8 cellular contexts compared by ENCODE assay signal in the genomic region with DNA sequence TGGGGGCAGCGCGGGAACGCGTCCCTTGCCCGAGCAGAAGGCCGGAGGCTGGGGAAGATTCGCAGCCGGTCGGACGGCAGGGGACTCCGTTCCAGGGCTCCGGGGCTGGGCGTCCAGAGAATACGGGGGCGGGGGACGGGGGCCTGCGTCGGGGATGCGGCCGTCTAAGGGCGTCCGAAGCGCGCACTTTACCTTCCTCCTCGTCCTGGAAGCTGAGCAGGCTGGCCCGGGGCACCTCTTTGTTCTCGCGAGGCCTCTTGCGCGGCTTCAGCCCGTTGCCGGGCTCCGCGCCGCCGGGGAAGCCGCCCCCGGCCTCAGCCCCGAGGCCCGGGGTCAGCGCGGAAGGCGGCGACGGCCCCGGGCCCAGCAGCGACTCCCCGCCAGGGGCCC. TPM values are rescaled to one million over a fixed set of nuclear protein-coding genes. Genes with fewer than 3 reads are reported as not detected.
DNase-seq lines count a peak whose midpoint lies in the region; ATAC-seq and TF ChIP-seq lines count a peak whose summit lies in the region.

No MANE protein-coding gene starts in this region.

- H3K4me3 Mint-ChIP-seq in CD8-positive, alpha-beta memory T cell = peak overlapping the region; percentile 93 to 99 (median 97)

- H3K4me1 ChIP-seq in CD8-positive, alpha-beta memory T cell (ENCODE audit: insufficient read depth, low read length) = peaks cover 46% of the 10 kb centered on the region
- H3K4me1 ChIP-seq in adipocyte (ENCODE audit: control insufficient read depth, insufficient read depth, low read length) = peaks cover 30% of the 10 kb centered on the region
- H3K4me1 ChIP-seq in right atrium auricular region = peaks cover 0 to 31% of the 10 kb centered on the region in 2 donors

- H3K4me3 ChIP-seq in CD8-positive, alpha-beta memory T cell (ENCODE audit: low read length) = peak overlapping the region; percentile 71
- H3K4me3 ChIP-seq in adipocyte (ENCODE audit: low read length) (peak overlapping the region; percentile 93), right atrium auricular region (peak overlapping the region; percentile 84 to 85)

- H3K27ac Mint-ChIP-seq in CD8-positive, alpha-beta memory T cell = peak overlapping the region; percentile 82 to 98 (median 94)

- ATAC-seq in GM19043 (IDR thresholded peaks at IDR 0.05; ENCODE audit: low read depth, unreplicated experiment) (peak; percentile 32), HG03175 (IDR thresholded peaks at IDR 0.05; ENCODE audit: unreplicated experiment) (peak; percentile 50), sciatic nerve (peak; percentile 8)

- H3K36me3 Mint-ChIP-seq in CD8-positive, alpha-beta memory T cell = peaks cover 4 to 41% (median 10%) of the 10 kb centered on the region in 3 donors

- TF ChIP-seq CTCF in right atrium auricular region (IDR thresholded peaks at IDR 0.05) = no peak

- H3K9ac ChIP-seq in adipocyte (ENCODE audit: low read length) = peak overlapping the region; percentile 91

- H3K27me3 ChIP-seq in CD8-positive, alpha-beta memory T cell (ENCODE audit: insufficient read depth, low read length, poor library complexity, severe bottlenecking) = no peaks in the 10 kb centered on the region
- H3K27me3 ChIP-seq in adipocyte (replicated peaks; ENCODE audit: control insufficient read depth, insufficient read depth, low read length) = no peaks in the 10 kb centered on the region
- H3K27me3 ChIP-seq in right atrium auricular region = no peaks in the 10 kb centered on the region

- POLR2A ChIA-PET in CD8-positive, alpha-beta memory T cell (lab: Charles Lee) = interaction anchor here (0.6 to 2.5 kb wide), 14 partner anchors 20 to 771 kb away, joined by 3 to 21 read pairs (median 4); partner anchors contain the start of genes CFAP298, GART, IFNAR1 and MIS18A

- intact Hi-C loops in sciatic nerve (cut with DNase I) = no loop called here

- H3K36me3 ChIP-seq in CD8-positive, alpha-beta memory T cell (ENCODE audit: insufficient read depth, low read length) = no peaks in the 10 kb centered on the region
- peaks cover 11% of the 10 kb centered on the region for H3K36me3 ChIP-seq in adipocyte (ENCODE audit: control insufficient read depth, insufficient read depth, low read length, severe bottlenecking)
- H3K36me3 ChIP-seq in right atrium auricular region = no peaks in the 10 kb centered on the region

- H3K9me3 ChIP-seq in CD8-positive, alpha-beta memory T cell (ENCODE audit: low read length) = no peaks in the 10 kb centered on the region
- H3K9me3 ChIP-seq in adipocyte (ENCODE audit: control insufficient read depth, low read length) (no peaks in the 10 kb centered on the region), right atrium auricular region (no peaks in the 10 kb centered on the region)

- H3K27ac ChIP-seq in CD8-positive, alpha-beta memory T cell (ENCODE audit: low read depth, low read length) = peak overlapping the region; percentile 73
- peak overlapping the region; percentile 87 to 93 for H3K27ac ChIP-seq in right atrium auricular region

- H3K27me3 Mint-ChIP-seq in CD8-positive, alpha-beta memory T cell = peaks cover 0 to 8% of the 10 kb centered on the region in 2 donors

- DNase-seq in CD8-positive, alpha-beta memory T cell = peak in 3 of 5 donors; percentile 41 to 73 (median 44)
- DNase-seq in RPMI8226 (peak; percentile 68), adipocyte (ENCODE audit: low read depth) (peak; percentile 86), right atrium auricular region (ENCODE audit: low spot score) (peak; percentile 64), sciatic nerve (ENCODE audit: low spot score) (peak; percentile 73), NCI-H128 (lab: John Stamatoyannopoulos, UW; ENCODE audit: unreplicated experiment) (no peak)

- H3K9me3 Mint-ChIP-seq in CD8-positive, alpha-beta memory T cell = peaks cover 0 to 5% (median 3%) of the 10 kb centered on the region in 5 donors

- CTCF ChIA-PET in CD8-positive, alpha-beta memory T cell (lab: Charles Lee) = interaction anchor here (0.6 to 2.7 kb wide), 20 partner anchors 10 to 709 kb away, joined by 3 to 21 read pairs (median 4); partner anchors contain the start of genes CFAP298, IFNAR1, SYNJ1 and TMEM50B

- peaks cover 64 to 70% (median 65%) of the 10 kb centered on the region in 3 donors for H3K4me1 Mint-ChIP-seq in CD8-positive, alpha-beta memory T cell

RNA-seq across cellular contexts. Expression of gene PAXBP1, which starts 0.4 kb away (rescaled TPM):
- 10 to 100 TPM; 44.5 to 47.3 TPM for total RNA-seq in CD8-positive, alpha-beta memory T cell
- 11.6 TPM for polyA plus RNA-seq in CD8-positive, alpha-beta memory T cell
- total RNA-seq in right atrium auricular region = 1 to 10 TPM; 9.4 to 9.6 TPM
- 54.1 TPM for total RNA-seq in sciatic nerve

RNA-seq across cellular contexts. Expression of gene SYNJ1, which starts 43.3 kb away (rescaled TPM):
- total RNA-seq in CD8-positive, alpha-beta memory T cell = 10 to 100 TPM; 11.4 to 14.4 TPM
- 3.4 TPM for polyA plus RNA-seq in CD8-positive, alpha-beta memory T cell
- total RNA-seq in right atrium auricular region (1 to 10 TPM; 7.8 to 7.9 TPM), sciatic nerve (25.2 TPM)
